ENCODE assay signal across 12 cellular contexts in genomic region chr1:66943361-66943969, GRCh38. TPM values are rescaled to one million over a fixed set of nuclear protein-coding genes. Genes with fewer than 3 reads are reported as not detected.
DNase-seq lines count a peak whose midpoint lies in the region; FAIRE-seq and TF ChIP-seq lines count a peak whose summit lies in the region.
"Had no signal": no experiment of that assay in that cellular context is flagged by ENCODE, and none has a peak within 500 bp of the region (broad histone marks: within the 10 kb centered on the region; RNA-seq: fewer than 3 reads in every experiment).

No MANE protein-coding gene starts in this region.

- FAIRE-seq in D721Med (lab: Jason Lieb, UNC) = no peak

- H3K36me3 ChIP-seq in ACC112 (ENCODE audit: insufficient read depth, low read length) = peaks cover 22% of the 10 kb centered on the region
- peaks cover 30% of the 10 kb centered on the region for H3K36me3 ChIP-seq in suprapubic skin

- H3K9me3 ChIP-seq in suprapubic skin = no peaks in the 10 kb centered on the region

- WGBS in suprapubic skin = 76% methylated on average over 5 of the region's 5 CpGs

- H3K4me1 Mint-ChIP-seq in Calu3 (ENCODE audit: low read depth, unreplicated experiment) (peaks cover 64% of the 10 kb centered on the region), immature natural killer cell (peaks cover 34 to 86% of the 10 kb centered on the region in 2 donors)
- peaks cover 71% of the 10 kb centered on the region for H3K4me1 Mint-ChIP-seq in activated naive CD8-positive, alpha-beta T cell (ENCODE audit: low read depth)

- no peak for TF ChIP-seq EP300 in suprapubic skin (IDR thresholded peaks at IDR 0.05)

- CTCF ChIA-PET in Calu3 (lab: Charles Lee) = interaction anchor here (0.7 kb wide), 1 partner anchor 36 kb away, joined by 3 read pairs; no protein-coding TSS in a partner anchor

- H3K36me3 Mint-ChIP-seq in Calu3 (ENCODE audit: insufficient read depth, unreplicated experiment) (peaks cover 29% of the 10 kb centered on the region), immature natural killer cell (peaks cover 6 to 20% (median 18%) of the 10 kb centered on the region in 3 donors)
- peaks cover 9% of the 10 kb centered on the region for H3K36me3 Mint-ChIP-seq in activated naive CD8-positive, alpha-beta T cell

- TF ChIP-seq CTCF in Calu3 (IDR thresholded peaks at IDR 0.05; ENCODE audit: unreplicated experiment) = no peak
- TF ChIP-seq CTCF in suprapubic skin (IDR thresholded peaks at IDR 0.05) = no peak
- no peak for TF ChIP-seq CTCF in D721Med (IDR thresholded peaks at IDR 0.05; ENCODE audit: insufficient read depth, missing control alignments)

- intact Hi-C loops in Calu3 (cut with micrococcal nuclease; ENCODE audit: unreplicated experiment) = no loop called here

- H3K27ac Mint-ChIP-seq in Calu3 (ENCODE audit: unreplicated experiment) = peak overlapping the region; percentile 28
- peak overlapping the region; percentile 81 for H3K27ac Mint-ChIP-seq in activated naive CD8-positive, alpha-beta T cell
- H3K27ac Mint-ChIP-seq in immature natural killer cell = peak overlapping the region; percentile 14 to 78 (median 44)
- H3K27ac Mint-ChIP-seq: activated CD8-positive, alpha-beta memory T cell treated with anti-CD3 and anti-CD28 coated beads, Interleukin-2, amount 10 ng/mL, durations not matched to agents 7 days and 5 days had no signal

- DNase-seq in Calu3 (no peak), immature natural killer cell (no peak), DMS153 treated with DMSO at 0.1 percent for 48 hours (lab: John Stamatoyannopoulos, UW; ENCODE audit: unreplicated experiment) (no peak), suprapubic skin (ENCODE audit: low spot score in 2 of 2) (no peak), cerebellum (ENCODE audit: low spot score) (no peak), D721Med (ENCODE audit: insufficient read length, low spot score) (no peak)
- DNase-seq: activated CD8-positive, alpha-beta memory T cell treated with anti-CD3 and anti-CD28 coated beads, Interleukin-2, amount 10 ng/mL, durations not matched to agents 7 days and 5 days; midbrain; OCI-M1; T1000 had no signal

- H2AFZ ChIP-seq in ACC112 (ENCODE audit: low read length, unreplicated experiment) = no peak overlapping the region

- H3K79me2 ChIP-seq in ACC112 (ENCODE audit: control insufficient read depth, insufficient read depth, low read length, unreplicated experiment) = peaks cover 89% of the 10 kb centered on the region

- H3K27me3 Mint-ChIP-seq in Calu3 (ENCODE audit: unreplicated experiment) = no peaks in the 10 kb centered on the region
- H3K27me3 Mint-ChIP-seq in activated naive CD8-positive, alpha-beta T cell = no peaks in the 10 kb centered on the region
- H3K27me3 Mint-ChIP-seq in immature natural killer cell (ENCODE audit: low read depth in 3 of 3) = no peaks in the 10 kb centered on the region
- H3K27me3 Mint-ChIP-seq: activated CD8-positive, alpha-beta memory T cell treated with anti-CD3 and anti-CD28 coated beads, Interleukin-2, amount 10 ng/mL, durations not matched to agents 7 days and 5 days had no signal

- no peak overlapping the region for H3K4me3 ChIP-seq in ACC112 (ENCODE audit: low read depth, low read length)
- no peak overlapping the region for H3K4me3 ChIP-seq in suprapubic skin

- peaks cover 77% of the 10 kb centered on the region for H3K4me1 ChIP-seq in ACC112 (ENCODE audit: control insufficient read depth, insufficient read depth, low read length, unreplicated experiment)
- H3K4me1 ChIP-seq in suprapubic skin = peaks cover 13% of the 10 kb centered on the region

- BruUV-seq in Calu3 (replicated peaks; lab: Mats Ljungman, UMichigan) = no TSS peak

- no peaks in the 10 kb centered on the region for H3K27me3 ChIP-seq in ACC112 (ENCODE audit: insufficient read depth, low read length)
- no peaks in the 10 kb centered on the region for H3K27me3 ChIP-seq in suprapubic skin

- no peak for TF ChIP-seq POLR2A in suprapubic skin (IDR thresholded peaks at IDR 0.05)

- H3K4me3 Mint-ChIP-seq in Calu3 (ENCODE audit: low read depth, unreplicated experiment) (no peak overlapping the region), immature natural killer cell (no peak overlapping the region)
- H3K4me3 Mint-ChIP-seq in activated naive CD8-positive, alpha-beta T cell = no peak overlapping the region
- H3K4me3 Mint-ChIP-seq: activated CD8-positive, alpha-beta memory T cell treated with anti-CD3 and anti-CD28 coated beads, Interleukin-2, amount 10 ng/mL, durations not matched to agents 7 days and 5 days had no signal

- H3K9me3 Mint-ChIP-seq in Calu3 (ENCODE audit: low read depth, unreplicated experiment) (no peaks in the 10 kb centered on the region), immature natural killer cell (no peaks in the 10 kb centered on the region)
- no peaks in the 10 kb centered on the region for H3K9me3 Mint-ChIP-seq in activated naive CD8-positive, alpha-beta T cell (ENCODE audit: low read depth)

- H3K27ac ChIP-seq in ACC112 (ENCODE audit: low read depth, low read length) = peak overlapping the region; percentile 92
- no peak overlapping the region for H3K27ac ChIP-seq in suprapubic skin

RNA-seq across cellular contexts. Expression of gene MIER1, which starts 18.7 kb away (rescaled TPM):
- total RNA-seq in Calu3 (2022) (27.4 and 29.5 TPM in 2 replicates), suprapubic skin (10 to 100 TPM; 17.1 to 43.2 (median 27.5) TPM), cerebellum (30.2 TPM)
- polyA plus RNA-seq in immature natural killer cell = 10 to 100 TPM; 24.0 to 48.7 (median 42.0) TPM

RNA-seq across cellular contexts. Expression of gene DNAI4, which starts 18.8 kb away (rescaled TPM):
- total RNA-seq in Calu3 (2022) (5.6 and 6.0 TPM in 2 replicates), suprapubic skin (1 to 10 TPM; 1.5 to 3.7 (median 3.3) TPM), cerebellum (28.9 TPM)
- under 1 TPM in 2 of 3 donors, not detected in 1; 0.27 to 0.57 TPM for polyA plus RNA-seq in immature natural killer cell

Comparison
In these comparisons a context has a peak if more than half of its experiments do, and no peak if none do; other contexts are left out.
1. H3K27ac Mint-ChIP-seq: peak in every context shown above with its lines; median percentile 81 in activated naive CD8-positive, alpha-beta T cell; 44 in immature natural killer cell; 28 in Calu3.